In genomic region chr16:30903596-30903995, GRCh38 we compare ENCODE assay signal across 8 cellular contexts.
DNase-seq lines count a peak whose midpoint lies in the region; TF ChIP-seq lines count a peak whose summit lies in the region.

No MANE protein-coding gene starts in this region.

- no peak overlapping the region for H3K4me3 ChIP-seq in rectal smooth muscle tissue (ENCODE audit: low read length)

- no peak for TF ChIP-seq CTCF in GM13977 (IDR thresholded peaks at IDR 0.05; ENCODE audit: extremely low read depth, insufficient read depth, missing control alignments)

- H3K36me3 ChIP-seq in rectal smooth muscle tissue (ENCODE audit: control insufficient read depth, insufficient read depth, low read length) = no peaks in the 10 kb centered on the region

- H3K27ac ChIP-seq in rectal smooth muscle tissue (ENCODE audit: low read depth, low read length) = peak overlapping the region; percentile 33

- in situ Hi-C loops in GM13977 (cut with MboI; ENCODE audit: low pct_unique_long_range_greater_than_20kb, low sequenced_read_pairs, unreplicated experiment) = no loop called here

- no peaks in the 10 kb centered on the region for H3K4me1 ChIP-seq in rectal smooth muscle tissue (ENCODE audit: control insufficient read depth, insufficient read depth, low read length)

- H3K9ac ChIP-seq in rectal smooth muscle tissue (ENCODE audit: low read length) = no peak overlapping the region

- DNase-seq in GM13977 (ENCODE audit: low spot score) (peak; percentile 49), SIG-M5 treated with dmso at 0.1 percent for 504 hours (lab: John Stamatoyannopoulos, UW; ENCODE audit: unreplicated experiment) (peak; percentile 97), fibroblast of gingiva (ENCODE audit: low read depth) (peak; percentile 33), NCI-H2171 treated with DMSO at 0.1 percent for 48 hours (lab: John Stamatoyannopoulos, UW) (no peak), HPDE6-E6E7 (ENCODE audit: extremely low spot score) (no peak), retina (no peak)
- DNase-seq in stimulated activated CD4-positive, alpha-beta T cell treated with anti-CD3 and anti-CD28 coated beads, Interleukin-1b, Interleukin-23, amount 100 ng/mL, for 48 hours = no peak

- H3K27me3 ChIP-seq in rectal smooth muscle tissue (ENCODE audit: control insufficient read depth, insufficient read depth, low read length) = no peaks in the 10 kb centered on the region

Comparison
In these comparisons a context has a peak if more than half of its experiments do, and no peak if none do; other contexts are left out.
1. DNase-seq: peak in GM13977 (single experiment), SIG-M5 treated with dmso at 0.1 percent for 504 hours (single experiment) and fibroblast of gingiva (single experiment); none in NCI-H2171 treated with DMSO at 0.1 percent for 48 hours (single experiment), HPDE6-E6E7 (single experiment), retina (single experiment) and stimulated activated CD4-positive, alpha-beta T cell treated with anti-CD3 and anti-CD28 coated beads, Interleukin-1b, Interleukin-23, amount 100 ng/mL, for 48 hours (single experiment).